In the genomic region with DNA sequence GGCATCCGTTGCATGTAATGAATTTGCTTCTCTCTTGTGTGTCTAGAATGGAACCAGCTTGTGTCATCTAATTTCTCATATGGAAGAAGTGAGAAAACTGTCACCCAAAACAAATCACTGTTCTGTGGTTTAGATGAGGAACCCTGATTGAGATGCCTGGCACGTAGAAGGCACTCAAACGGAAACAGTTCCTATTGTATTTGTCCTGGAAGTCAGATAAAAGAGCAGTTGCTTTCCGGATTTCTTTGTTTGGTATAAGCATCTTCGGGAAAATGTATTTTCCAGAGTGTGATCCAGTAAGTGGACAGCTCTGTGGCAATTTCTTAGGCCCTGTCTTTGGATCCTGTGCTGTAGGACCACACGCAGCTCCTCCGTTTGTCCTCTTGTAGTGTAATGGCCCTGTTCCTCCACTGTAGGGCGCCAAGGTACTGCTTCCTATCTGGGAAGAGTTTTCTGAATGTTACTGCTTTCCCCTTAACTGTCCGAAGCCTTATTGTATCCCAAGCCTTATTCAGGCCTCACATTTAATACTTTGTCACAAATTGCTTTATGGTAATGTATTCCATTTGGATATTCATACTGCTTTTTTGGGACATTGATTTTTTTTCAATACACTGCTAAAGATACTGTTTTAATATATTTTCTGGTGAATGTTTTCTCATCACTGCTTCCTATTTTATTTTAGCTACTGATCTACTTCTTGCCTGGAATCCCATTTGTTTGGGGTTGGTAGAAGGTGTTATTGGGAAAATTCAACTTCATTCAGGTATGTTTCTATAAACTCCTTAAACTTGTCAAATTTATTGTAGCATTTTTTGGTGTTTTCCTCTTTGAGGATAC, we compare ENCODE assay signal across 8 cellular contexts. TPM values are rescaled to one million over a fixed set of nuclear protein-coding genes. Genes with fewer than 3 reads are reported as not detected.
A peak's percentile ranks its signal among the peaks of the same experiment; 100 is the strongest.
DNase-seq lines count a peak whose midpoint lies in the region; ATAC-seq and TF ChIP-seq lines count a peak whose summit lies in the region.

No MANE protein-coding gene starts in this region.

- intact Hi-C loops in left ventricle myocardium inferior (cut with micrococcal nuclease): loop anchor here (5.0 kb wide), 1 partner anchor 107 kb away; no protein-coding TSS in a partner anchor

- H3K4me1 ChIP-seq in left ventricle myocardium inferior: peaks cover 12% of the 10 kb centered on the region

- H3K79me2 ChIP-seq in SU-DHL-6 (ENCODE audit: insufficient read depth, low read length): 0 out of 2 replicates have a peak, but pooled peaks cover 5% of the 10 kb centered on the region

- H3K4me3 ChIP-seq in SU-DHL-6 (ENCODE audit: insufficient read depth, low read length, poor library complexity, severe bottlenecking) (no peak overlapping the region), left ventricle myocardium inferior (no peak overlapping the region)

- no peak overlapping the region for H3K4me2 ChIP-seq in SU-DHL-6 (ENCODE audit: low read depth, low read length, poor library complexity, severe bottlenecking)

- H3K27me3 ChIP-seq in SU-DHL-6 (ENCODE audit: low read length) (no peaks in the 10 kb centered on the region), left ventricle myocardium inferior (ENCODE audit: low read depth) (no peaks in the 10 kb centered on the region)

- no peak overlapping the region for H2AFZ ChIP-seq in SU-DHL-6 (ENCODE audit: low read depth, low read length, severe bottlenecking)

- H3K36me3 ChIP-seq in SU-DHL-6 (ENCODE audit: low read length) (no peaks in the 10 kb centered on the region), left ventricle myocardium inferior (no peaks in the 10 kb centered on the region)

- no peak overlapping the region for H3K27ac ChIP-seq in SU-DHL-6 (ENCODE audit: low read depth, low read length)
- no peak overlapping the region for H3K27ac ChIP-seq in left ventricle myocardium inferior (replicated peaks)

- DNase-seq in GM10248 (ENCODE audit: extremely low spot score) (peak; percentile 62), HEK293T (ENCODE audit: extremely low spot score) (peak; percentile 79), NCI-H1048 (lab: John Stamatoyannopoulos, UW) (peak; percentile 50), amniotic epithelial cell (ENCODE audit: low read depth) (peak; percentile 74), left ventricle myocardium inferior (peak; percentile 44), putamen (ENCODE audit: low spot score) (peak; percentile 89)

- no peak for ATAC-seq in GM19328 (IDR thresholded peaks at IDR 0.05; ENCODE audit: unreplicated experiment)

- TF ChIP-seq CTCF in GM10248 (IDR thresholded peaks at IDR 0.05; ENCODE audit: control extremely low read depth, extremely low read depth, low read depth, missing control alignments) (peak; percentile 82), SU-DHL-6 (IDR thresholded peaks at IDR 0.05; ENCODE audit: insufficient read depth, low read length, poor library complexity, severe bottlenecking) (peak; percentile 65), left ventricle myocardium inferior (IDR thresholded peaks at IDR 0.05; ENCODE audit: borderline replicate concordance) (peak; percentile 94)

- no peaks in the 10 kb centered on the region for H3F3A ChIP-seq in SU-DHL-6 (ENCODE audit: insufficient read depth)

- CTCF ChIA-PET in GM10248 (lab: Yijun Ruan, JAX) (interaction anchor here (0.6 to 9.0 kb wide), 52 partner anchors 9 to 672 kb away, joined by 3 to 113 read pairs (median 4); partner anchors contain the start of genes INPP5F and SEC23IP), HEK293T (lab: Yijun Ruan, JAX) (interaction anchor here (0.5 to 2.8 kb wide), 17 partner anchors 9 to 588 kb away, joined by 3 to 20 read pairs (median 4); partner anchors contain the start of gene INPP5F)

- H3K9me3 ChIP-seq in SU-DHL-6 (ENCODE audit: insufficient read depth, low read length) (no peaks in the 10 kb centered on the region), left ventricle myocardium inferior (replicated peaks) (no peaks in the 10 kb centered on the region)

- no peak overlapping the region for H3K9ac ChIP-seq in SU-DHL-6 (ENCODE audit: low read length)

- POLR2A ChIA-PET in GM10248 (lab: Yijun Ruan, JAX) (no interaction called here), HEK293T (lab: Yijun Ruan, JAX) (interaction anchor here (1.5 kb wide), 1 partner anchor 24 kb away, joined by 9 read pairs; the partner anchor contains the start of gene INPP5F)

- no peaks in the 10 kb centered on the region for H3K9me2 ChIP-seq in SU-DHL-6 (replicated peaks; ENCODE audit: insufficient read depth, low read length)

- no peaks in the 10 kb centered on the region for H4K20me1 ChIP-seq in SU-DHL-6 (ENCODE audit: low read depth, low read length)

TF ChIP-seq in HEK293T, 16 proteins besides CTCF, POLR2A, EP300 and RAD21:
- TF ChIP-seq SUZ12 (IDR thresholded peaks at IDR 0.05) (no peak), PKNOX1 (IDR thresholded peaks at IDR 0.05) (no peak), ZNF384 (IDR thresholded peaks at IDR 0.05) (no peak), FOXM1 (IDR thresholded peaks at IDR 0.05; ENCODE audit: borderline replicate concordance) (no peak), FOXK2 (IDR thresholded peaks at IDR 0.05) (no peak), HDGF (IDR thresholded peaks at IDR 0.05; ENCODE audit: borderline replicate concordance) (no peak), FOXA1 (IDR thresholded peaks at IDR 0.05) (no peak), BHLHE40 (IDR thresholded peaks at IDR 0.05; ENCODE audit: borderline replicate concordance) (no peak), ELF4 (IDR thresholded peaks at IDR 0.05) (no peak)

RNA-seq across cellular contexts. Expression of gene INPP5F, which starts 24.8 kb away (rescaled TPM):
- total RNA-seq in left ventricle myocardium inferior: 4.9 TPM
